ENCODE assay signal across 28 cellular contexts in the genomic region with DNA sequence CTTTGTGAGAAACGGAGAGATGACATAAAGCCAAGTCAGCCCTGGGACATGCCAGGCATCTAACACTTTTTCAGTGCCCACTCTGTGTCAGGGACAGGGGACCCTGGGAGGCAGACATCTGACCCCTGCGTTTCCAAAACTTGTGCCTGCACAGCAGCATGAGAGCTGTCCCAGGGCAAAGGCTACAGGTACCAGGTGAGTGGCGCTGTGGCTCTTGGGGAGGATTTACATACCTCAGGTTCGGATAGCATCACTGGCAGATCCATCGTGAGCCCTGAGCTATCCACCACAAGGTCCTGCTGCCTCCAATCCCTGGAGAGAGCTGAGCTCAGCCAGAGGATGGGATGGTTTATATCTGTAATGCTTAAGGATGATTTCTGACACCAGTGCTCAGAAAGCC. TPM values are rescaled to one million over a fixed set of nuclear protein-coding genes. Genes with fewer than 3 reads are reported as not detected.
"Had no signal": no experiment of that assay in that cellular context is flagged by ENCODE, and none has a peak within 500 bp of the region (broad histone marks: within the 10 kb centered on the region; RNA-seq: fewer than 3 reads in every experiment).

No MANE protein-coding gene starts in this region.

- H3K4me3 ChIP-seq: stomach, suprapubic skin, testis, thoracic aorta, thyroid gland, tibial artery, tibial nerve, transverse colon, upper lobe of left lung, upper lobe of right lung, uterus, vagina had no signal

- H3K4me1 ChIP-seq: stomach, suprapubic skin, testis, thyroid gland, tibial artery, tibial nerve, transverse colon, upper lobe of left lung, upper lobe of right lung, uterus, vagina had no signal

- H3K27ac ChIP-seq: stomach, suprapubic skin, testis, thoracic aorta, thyroid gland, tibial artery, tibial nerve, transverse colon, upper lobe of left lung, upper lobe of right lung, uterus, vagina had no signal

- ATAC-seq: stimulated activated memory B cell treated with anti-CD40 and anti-IgM and Interleukin-4, amounts not matched to agents 10 μg/mL and 1 μg/mL and 100 μg/mL, for 72 hours; stimulated activated naive B cell treated with anti-CD40 and anti-IgM and Interleukin-4, amounts not matched to agents 10 μg/mL and 1 μg/mL and 100 μg/mL, for 72 hours; stimulated activated naive CD8-positive, alpha-beta T cell treated with anti-CD3 and anti-CD28 coated beads, Interleukin-15, amount 100 ng/mL, for 72 hours; stimulated activated naive CD8-positive, alpha-beta T cell treated with anti-CD3 and anti-CD28 coated beads, Interleukin-15, Interleukin-2, amounts not matched to agents 100 U/mL and 50 U/mL, for 24 hours; upper lobe of right lung had no signal

- H3K4me1 Mint-ChIP-seq: stimulated activated naive CD8-positive, alpha-beta T cell treated with anti-CD3 and anti-CD28 coated beads, Interleukin-15, amount 100 ng/mL, for 72 hours had no signal

- H3K27ac Mint-ChIP-seq: stimulated activated memory B cell treated with anti-CD40 and anti-IgM and Interleukin-4, amounts not matched to agents 10 μg/mL and 1 μg/mL and 100 μg/mL, for 72 hours; stimulated activated naive B cell treated with anti-CD40 and anti-IgM and Interleukin-4, amounts not matched to agents 10 μg/mL and 1 μg/mL and 100 μg/mL, for 72 hours; stimulated activated naive CD8-positive, alpha-beta T cell treated with anti-CD3 and anti-CD28 coated beads, Interleukin-15, amount 100 ng/mL, for 72 hours; stimulated activated naive CD8-positive, alpha-beta T cell treated with anti-CD3 and anti-CD28 coated beads, Interleukin-15, Interleukin-2, amounts not matched to agents 100 ng/mL and 50 ng/mL, for 24 hours; type B pancreatic cell had no signal

- H3K36me3 Mint-ChIP-seq: stimulated activated memory B cell treated with anti-CD40 and anti-IgM and Interleukin-4, amounts not matched to agents 10 μg/mL and 1 μg/mL and 100 μg/mL, for 72 hours; stimulated activated naive B cell treated with anti-CD40 and anti-IgM and Interleukin-4, amounts not matched to agents 10 μg/mL and 1 μg/mL and 100 μg/mL, for 72 hours; type B pancreatic cell had no signal

- H3K27me3 ChIP-seq: testis, thyroid gland, tibial nerve, upper lobe of left lung, uterus, vagina had no signal

- DNase-seq: stimulated activated CD4-positive, alpha-beta T cell treated with anti-CD3 and anti-CD28 coated beads, Interleukin-2, amount 100 ng/mL, for 48 hours; stimulated activated CD4-positive, alpha-beta T cell treated with anti-CD3 and anti-CD28 coated beads, Interleukin-4, amount 100 ng/mL, for 1 hour; stimulated activated CD4-positive, alpha-beta T cell treated with anti-CD3 and anti-CD28 coated beads, Interleukin-4, amount 100 ng/mL, for 24 hours; stimulated activated CD4-positive, alpha-beta T cell treated with anti-CD3 and anti-CD28 coated beads, Interleukin-4, amount 100 ng/mL, for 4 hours; stimulated activated CD8-positive, alpha-beta memory T cell treated with anti-CD3 and anti-CD28 coated beads, Interleukin-4, amount 100 ng/mL, for 48 hours; stimulated activated naive B cell treated with anti-CD40 and anti-IgM and Interleukin-4, amounts not matched to agents 10 μg/mL and 1 μg/mL and 100 μg/mL, for 72 hours; stimulated activated naive CD4-positive, alpha-beta T cell; stimulated activated naive CD4-positive, alpha-beta T cell treated with Interleukin-2 at 50 U/mL for 16 hours; stimulated activated naive CD8-positive, alpha-beta T cell treated with anti-CD3 and anti-CD28 coated beads, Interleukin-15, amount 100 ng/mL, for 72 hours; stimulated activated naive CD8-positive, alpha-beta T cell treated with anti-CD3 and anti-CD28 coated beads, Interleukin-15, Interleukin-2, amounts not matched to agents 100 U/mL and 50 U/mL, for 24 hours; stomach; substantia nigra; testis; thyroid gland; tibial artery; transverse colon; trophoblast cell; upper lobe of left lung; upper lobe of right lung; uterus had no signal

- H3K9me3 ChIP-seq: stomach, suprapubic skin, testis, thoracic aorta, thyroid gland, tibial artery, tibial nerve, transverse colon, upper lobe of left lung, upper lobe of right lung, uterus, vagina had no signal

- H3K36me3 ChIP-seq: stomach, suprapubic skin, thoracic aorta, thyroid gland, tibial artery, tibial nerve, transverse colon, upper lobe of left lung, upper lobe of right lung, uterus, vagina had no signal

- H3K9me3 Mint-ChIP-seq: stimulated activated memory B cell treated with anti-CD40 and anti-IgM and Interleukin-4, amounts not matched to agents 10 μg/mL and 1 μg/mL and 100 μg/mL, for 72 hours; stimulated activated naive B cell treated with anti-CD40 and anti-IgM and Interleukin-4, amounts not matched to agents 10 μg/mL and 1 μg/mL and 100 μg/mL, for 72 hours; stimulated activated naive CD8-positive, alpha-beta T cell treated with anti-CD3 and anti-CD28 coated beads, Interleukin-15, amount 100 ng/mL, for 72 hours; stimulated activated naive CD8-positive, alpha-beta T cell treated with anti-CD3 and anti-CD28 coated beads, Interleukin-15, Interleukin-2, amounts not matched to agents 100 ng/mL and 50 ng/mL, for 24 hours; type B pancreatic cell had no signal

- H3K4me3 Mint-ChIP-seq: stimulated activated memory B cell treated with anti-CD40 and anti-IgM and Interleukin-4, amounts not matched to agents 10 μg/mL and 1 μg/mL and 100 μg/mL, for 72 hours; stimulated activated naive B cell treated with anti-CD40 and anti-IgM and Interleukin-4, amounts not matched to agents 10 μg/mL and 1 μg/mL and 100 μg/mL, for 72 hours; stimulated activated naive CD8-positive, alpha-beta T cell treated with anti-CD3 and anti-CD28 coated beads, Interleukin-15, amount 100 ng/mL, for 72 hours; stimulated activated naive CD8-positive, alpha-beta T cell treated with anti-CD3 and anti-CD28 coated beads, Interleukin-15, Interleukin-2, amounts not matched to agents 100 ng/mL and 50 ng/mL, for 24 hours; type B pancreatic cell had no signal

RNA-seq across cellular contexts. Expression of a gene that starts 52.4 kb away (rescaled TPM):
- total RNA-seq: subcutaneous adipose tissue, thoracic aorta had no signal
